8 cellular contexts compared by ENCODE assay signal in genomic region chrX:10769165-10769564, GRCh38.
DNase-seq lines count a peak whose midpoint lies in the region; ATAC-seq and TF ChIP-seq lines count a peak whose summit lies in the region.

No MANE protein-coding gene starts in this region.

- intact Hi-C loops in HCT116 (cut with micrococcal nuclease): no loop called here
- intact Hi-C loops in activated CD8-positive, alpha-beta T cell treated with anti-CD3 and anti-CD28 coated beads for 36 hours (cut with micrococcal nuclease): no loop called here

- RAD21 ChIA-PET in HCT116 (lab: Charles Lee; ENCODE audit: low non-redundant PET in 1 of 2, low total read pairs in 2 of 2, uncharacterized antibody in 2 of 2, unreplicated experiment in 2 of 2): interaction anchor here in 1 of 2 experiments (0.6 to 1.0 kb wide), 2 partner anchors 172 to 579 kb away, joined by 3 to 6 read pairs; no protein-coding TSS in a partner anchor

- TF ChIP-seq RAD21 in HCT116 (IDR thresholded peaks at IDR 0.05; ENCODE audit: low read depth): peak; percentile 47

- H3K4me1 ChIP-seq in HCT116 (ENCODE audit: control insufficient read depth in 1 of 2, insufficient read depth in 2 of 2, low read length in 2 of 2): no peaks in the 10 kb centered on the region; a peak in 1 of 4 replicates

- CTCF ChIA-PET in HCT116 (lab: Charles Lee): interaction anchor here (0.7 to 1.2 kb wide), 4 partner anchors 9 to 44 kb away, joined by 3 to 4 read pairs (median 4); no protein-coding TSS in a partner anchor
- CTCF ChIA-PET in activated CD8-positive, alpha-beta T cell treated with anti-CD3 and anti-CD28 coated beads for 36 hours (lab: Charles Lee): interaction anchor here (1.1 to 1.2 kb wide), 2 partner anchors 14 to 579 kb away, joined by 5 to 9 read pairs; no protein-coding TSS in a partner anchor

- H3K4me3 ChIP-seq in HCT116 (replicated peaks in 1 of 2; ENCODE audit: low read depth in 1 of 2, low read length in 2 of 2) (no peak overlapping the region), MG63 (no peak overlapping the region)

- no TSS peak for BruUV-seq in HCT116 (replicated peaks; lab: Mats Ljungman, UMichigan)

- POLR2A ChIA-PET in HCT116 (lab: Charles Lee): no interaction called here
- POLR2A ChIA-PET in activated CD8-positive, alpha-beta T cell treated with anti-CD3 and anti-CD28 coated beads for 36 hours (lab: Charles Lee): no interaction called here

- H3K9me2 ChIP-seq in HCT116 (ENCODE audit: insufficient read depth): no peaks in the 10 kb centered on the region

- no peaks in the 10 kb centered on the region for H3K27me3 Mint-ChIP-seq in activated CD8-positive, alpha-beta T cell treated with anti-CD3 and anti-CD28 coated beads for 36 hours

- DNase-seq in G401 (ENCODE audit: low spot score): peak; percentile 41
- peak; percentile 2 for DNase-seq in HCT116 (ENCODE audit: low read depth, low spot score)
- DNase-seq in NCI-H2029 (lab: John Stamatoyannopoulos, UW): peak; percentile 60
- peak; percentile 35 for DNase-seq in amniotic epithelial cell (ENCODE audit: low read depth)
- peak; percentile 15 for DNase-seq in kidney glomerular epithelial cell (lab: John Stamatoyannopoulos, UW)
- no peak for DNase-seq in activated CD8-positive, alpha-beta T cell treated with anti-CD3 and anti-CD28 coated beads for 36 hours
- DNase-seq in MG63: no peak

- TF ChIP-seq CTCF in HCT116 (IDR thresholded peaks at IDR 0.05 in 2 of 3, conservative IDR thresholded peaks at IDR 0.05 in 1 of 3; ENCODE audit: borderline replicate concordance in 1 of 3, insufficient read depth in 1 of 3, low read depth in 2 of 3, low read length in 2 of 3): peak; percentile 30 to 50 (median 44); a peak in 4 of 6 replicates
- TF ChIP-seq CTCF in activated CD8-positive, alpha-beta T cell treated with anti-CD3 and anti-CD28 coated beads for 36 hours (IDR thresholded peaks at IDR 0.05): no peak

- no peak overlapping the region for H3K27ac ChIP-seq in HCT116 (ENCODE audit: low read depth, low read length)

- no peaks in the 10 kb centered on the region for H3K4me1 Mint-ChIP-seq in activated CD8-positive, alpha-beta T cell treated with anti-CD3 and anti-CD28 coated beads for 36 hours (ENCODE audit: low read depth)

- H3K9ac ChIP-seq in HCT116 (ENCODE audit: low read length): no peak overlapping the region

- ATAC-seq in HCT116: peak; percentile 72
- no peak for ATAC-seq in activated CD8-positive, alpha-beta T cell treated with anti-CD3 and anti-CD28 coated beads for 36 hours
- no peak for ATAC-seq in GM21717 (IDR thresholded peaks at IDR 0.05; ENCODE audit: unreplicated experiment)

- no peak for TF ChIP-seq POLR2A in HCT116 (IDR thresholded peaks at IDR 0.05; ENCODE audit: borderline replicate concordance, extremely low read depth, insufficient read depth, insufficient read length)

- H3K27me3 ChIP-seq in HCT116 (ENCODE audit: insufficient read depth, low read length): no peaks in the 10 kb centered on the region
- no peaks in the 10 kb centered on the region for H3K27me3 ChIP-seq in MG63

- H3K36me3 ChIP-seq in HCT116 (ENCODE audit: control insufficient read depth in 1 of 2, insufficient read depth in 2 of 2, low read length in 2 of 2) (no peaks in the 10 kb centered on the region), MG63 (no peaks in the 10 kb centered on the region)

- H3K4me2 ChIP-seq in HCT116 (ENCODE audit: low read length): peak overlapping the region; percentile 19

- H3K27ac Mint-ChIP-seq in activated CD8-positive, alpha-beta T cell treated with anti-CD3 and anti-CD28 coated beads for 36 hours: no peak overlapping the region

- H4K20me1 ChIP-seq in HCT116 (ENCODE audit: insufficient read depth): no peaks in the 10 kb centered on the region

- H3K4me3 Mint-ChIP-seq in activated CD8-positive, alpha-beta T cell treated with anti-CD3 and anti-CD28 coated beads for 36 hours: no peak overlapping the region

- no peaks in the 10 kb centered on the region for H3K36me3 Mint-ChIP-seq in activated CD8-positive, alpha-beta T cell treated with anti-CD3 and anti-CD28 coated beads for 36 hours (ENCODE audit: low read depth)

- in situ Hi-C loops in G401 (cut with HindIII; ENCODE audit: low sequenced_read_pairs): no loop called here

- no peak overlapping the region for H2AFZ ChIP-seq in HCT116 (ENCODE audit: low read depth, low read length, poor library complexity, severe bottlenecking)

- H3K9me3 ChIP-seq in HCT116 (ENCODE audit: control insufficient read depth in 1 of 2, insufficient read depth in 1 of 2, low read depth in 1 of 2, low read length in 2 of 2): no peaks in the 10 kb centered on the region
- H3K9me3 ChIP-seq in MG63: no peaks in the 10 kb centered on the region

- H3K9me3 Mint-ChIP-seq in activated CD8-positive, alpha-beta T cell treated with anti-CD3 and anti-CD28 coated beads for 36 hours: no peaks in the 10 kb centered on the region

- no peaks in the 10 kb centered on the region for H3K79me2 ChIP-seq in HCT116 (ENCODE audit: insufficient read depth, low read length)

TF ChIP-seq in HCT116, 20 proteins besides CTCF, POLR2A, EP300 and RAD21:
- TF ChIP-seq YY1 (IDR thresholded peaks at IDR 0.05; ENCODE audit: extremely low read depth, insufficient replicate concordance, low read depth, low read length) (no peak), CBX3 (IDR thresholded peaks at IDR 0.05; ENCODE audit: low read depth) (no peak), ATF3 (IDR thresholded peaks at IDR 0.05) (no peak), FOSL1 (IDR thresholded peaks at IDR 0.05; ENCODE audit: low read depth) (no peak), POLR2AphosphoS5 (IDR thresholded peaks at IDR 0.05; ENCODE audit: low read depth, low read length) (no peak), EGR1 (IDR thresholded peaks at IDR 0.05; ENCODE audit: low read depth) (no peak), MAX (IDR thresholded peaks at IDR 0.05) (no peak), ELF1 (IDR thresholded peaks at IDR 0.05; ENCODE audit: borderline replicate concordance, low read depth) (no peak), EZH2phosphoT487 (IDR thresholded peaks at IDR 0.05; ENCODE audit: borderline replicate concordance) (no peak), ZNF274 (IDR thresholded peaks at IDR 0.05; ENCODE audit: low read depth, low read length) (no peak), SP1 (IDR thresholded peaks at IDR 0.05; ENCODE audit: low read depth) (no peak), CEBPB (IDR thresholded peaks at IDR 0.05; ENCODE audit: low read depth) (no peak), ZFX (IDR thresholded peaks at IDR 0.05) (no peak), JUND (IDR thresholded peaks at IDR 0.05) (no peak), EZH2 (IDR thresholded peaks at IDR 0.05) (no peak)
- TF ChIP-seq, protein P1, sequence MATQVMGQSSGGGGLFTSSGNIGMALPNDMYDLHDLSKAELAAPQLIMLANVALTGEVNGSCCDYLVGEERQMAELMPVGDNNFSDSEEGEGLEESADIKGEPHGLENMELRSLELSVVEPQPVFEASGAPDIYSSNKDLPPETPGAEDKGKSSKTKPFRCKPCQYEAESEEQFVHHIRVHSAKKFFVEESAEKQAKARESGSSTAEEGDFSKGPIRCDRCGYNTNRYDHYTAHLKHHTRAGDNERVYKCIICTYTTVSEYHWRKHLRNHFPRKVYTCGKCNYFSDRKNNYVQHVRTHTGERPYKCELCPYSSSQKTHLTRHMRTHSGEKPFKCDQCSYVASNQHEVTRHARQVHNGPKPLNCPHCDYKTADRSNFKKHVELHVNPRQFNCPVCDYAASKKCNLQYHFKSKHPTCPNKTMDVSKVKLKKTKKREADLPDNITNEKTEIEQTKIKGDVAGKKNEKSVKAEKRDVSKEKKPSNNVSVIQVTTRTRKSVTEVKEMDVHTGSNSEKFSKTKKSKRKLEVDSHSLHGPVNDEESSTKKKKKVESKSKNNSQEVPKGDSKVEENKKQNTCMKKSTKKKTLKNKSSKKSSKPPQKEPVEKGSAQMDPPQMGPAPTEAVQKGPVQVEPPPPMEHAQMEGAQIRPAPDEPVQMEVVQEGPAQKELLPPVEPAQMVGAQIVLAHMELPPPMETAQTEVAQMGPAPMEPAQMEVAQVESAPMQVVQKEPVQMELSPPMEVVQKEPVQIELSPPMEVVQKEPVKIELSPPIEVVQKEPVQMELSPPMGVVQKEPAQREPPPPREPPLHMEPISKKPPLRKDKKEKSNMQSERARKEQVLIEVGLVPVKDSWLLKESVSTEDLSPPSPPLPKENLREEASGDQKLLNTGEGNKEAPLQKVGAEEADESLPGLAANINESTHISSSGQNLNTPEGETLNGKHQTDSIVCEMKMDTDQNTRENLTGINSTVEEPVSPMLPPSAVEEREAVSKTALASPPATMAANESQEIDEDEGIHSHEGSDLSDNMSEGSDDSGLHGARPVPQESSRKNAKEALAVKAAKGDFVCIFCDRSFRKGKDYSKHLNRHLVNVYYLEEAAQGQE (IDR thresholded peaks at IDR 0.05; ENCODE audit: low read depth): no peak

Comparison
In these comparisons a context has a peak if more than half of its experiments do, and no peak if none do; other contexts are left out.
1. DNase-seq: peak in G401 (single experiment), HCT116 (single experiment), NCI-H2029 (single experiment), amniotic epithelial cell (single experiment) and kidney glomerular epithelial cell (single experiment); none in activated CD8-positive, alpha-beta T cell treated with anti-CD3 and anti-CD28 coated beads for 36 hours (single experiment) and MG63 (single experiment).